Comparison of ENCODE assay signal across 17 cellular contexts in the genomic region with DNA sequence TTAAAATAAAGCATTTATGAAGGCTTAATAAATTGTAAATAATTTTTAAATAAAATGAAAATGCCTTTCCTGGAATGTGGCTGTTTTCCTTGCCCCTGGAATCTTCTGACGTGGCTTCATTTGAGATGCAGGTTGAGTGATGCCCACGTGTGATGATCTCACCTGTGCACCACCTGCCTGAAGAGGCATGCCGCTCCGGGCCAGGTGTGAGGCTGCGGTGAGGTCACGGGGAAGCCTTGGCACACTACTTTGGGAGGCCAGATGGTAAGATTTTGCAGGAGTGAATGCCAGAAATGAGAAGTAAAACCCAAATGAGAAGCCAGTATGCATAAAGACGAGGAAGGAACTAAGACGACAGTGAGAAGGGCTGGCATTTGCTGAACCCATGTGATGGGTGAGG. TPM values are rescaled to one million over a fixed set of nuclear protein-coding genes. Genes with fewer than 3 reads are reported as not detected.
A peak's percentile ranks its signal among the peaks of the same experiment; 100 is the strongest.
DNase-seq lines count a peak whose midpoint lies in the region; ATAC-seq and TF ChIP-seq lines count a peak whose summit lies in the region.
"Had no signal": no experiment of that assay in that cellular context is flagged by ENCODE, and none has a peak within 500 bp of the region (broad histone marks: within the 10 kb centered on the region; RNA-seq: fewer than 3 reads in every experiment).

No MANE protein-coding gene starts in this region.

- no peaks in the 10 kb centered on the region for H3K9me3 Mint-ChIP-seq in central memory CD8-positive, alpha-beta T cell
- H3K9me3 Mint-ChIP-seq: activated naive CD8-positive, alpha-beta T cell treated with anti-CD3 and anti-CD28 coated beads, Interleukin-2, amount 50 U/mL, for 24 hours; T-helper 2 cell treated with Interferon-gamma antibody and Interleukin-4, amounts not matched to agents 5 μg/mL and 100 μg/mL, for 36 hours had no signal

- peaks cover 5 to 24% of the 10 kb centered on the region in 2 donors for H3K36me3 ChIP-seq in psoas muscle (ENCODE audit: insufficient read depth in 1 of 2, low read depth in 1 of 2)

- no peak for ATAC-seq in central memory CD8-positive, alpha-beta T cell (replicated peaks; ENCODE audit: extremely low read depth, poor library complexity, severe bottlenecking)
- ATAC-seq in psoas muscle: no peak
- no peak for ATAC-seq in stimulated activated naive CD8-positive, alpha-beta T cell treated with anti-CD3 and anti-CD28 coated beads, Interleukin-15, Interleukin-2, amounts not matched to agents 100 U/mL and 50 U/mL, for 24 hours
- ATAC-seq: activated naive CD8-positive, alpha-beta T cell treated with anti-CD3 and anti-CD28 coated beads, Interleukin-2, amount 50 U/mL, for 24 hours had no signal

- no peaks in the 10 kb centered on the region for H3K9me3 ChIP-seq in psoas muscle
- H3K9me3 ChIP-seq: BLaER1 treated with 17β-estradiol and CSF1 and Interleukin-3, amounts not matched to agents 10 nM and 100 nM; heart right ventricle; testis had no signal

- no peak overlapping the region for H3K4me3 Mint-ChIP-seq in central memory CD8-positive, alpha-beta T cell
- H3K4me3 Mint-ChIP-seq: activated naive CD8-positive, alpha-beta T cell treated with anti-CD3 and anti-CD28 coated beads, Interleukin-2, amount 50 U/mL, for 24 hours; T-helper 2 cell treated with Interferon-gamma antibody and Interleukin-4, amounts not matched to agents 5 μg/mL and 100 μg/mL, for 36 hours had no signal

- H3K4me3 ChIP-seq in psoas muscle: no peak overlapping the region
- H3K4me3 ChIP-seq: BLaER1 treated with 17β-estradiol and CSF1 and Interleukin-3, amounts not matched to agents 10 nM and 100 nM; heart right ventricle; testis had no signal

- H3K36me3 Mint-ChIP-seq in central memory CD8-positive, alpha-beta T cell (ENCODE audit: insufficient read depth): peaks cover 10% of the 10 kb centered on the region

- intact Hi-C loops in psoas muscle (cut with DNase I): loop anchor here (5.0 to 10.0 kb wide), 3 partner anchors 38 to 218 kb away; a partner anchor contains a TSS

- H3K27ac Mint-ChIP-seq in central memory CD8-positive, alpha-beta T cell (ENCODE audit: low read depth): peak overlapping the region; percentile 54
- H3K27ac Mint-ChIP-seq: activated naive CD8-positive, alpha-beta T cell treated with anti-CD3 and anti-CD28 coated beads, Interleukin-2, amount 50 U/mL, for 24 hours; T-helper 2 cell treated with Interferon-gamma antibody and Interleukin-4, amounts not matched to agents 5 μg/mL and 100 μg/mL, for 36 hours had no signal

- 57 to 74% (median 60%) methylated on average over 8 of the region's 8 CpGs for WGBS in psoas muscle, 3 donors

- H3K27me3 ChIP-seq in psoas muscle (ENCODE audit: insufficient read depth in 3 of 3, low read length in 2 of 3): no peaks in the 10 kb centered on the region
- H3K27me3 ChIP-seq: BLaER1 treated with 17β-estradiol and CSF1 and Interleukin-3, amounts not matched to agents 10 nM and 100 nM; heart right ventricle; testis had no signal

- H3K27me3 Mint-ChIP-seq in central memory CD8-positive, alpha-beta T cell: no peaks in the 10 kb centered on the region

- H3K4me1 ChIP-seq in psoas muscle: peaks cover 15% of the 10 kb centered on the region

- DNase-seq in HPDE6-E6E7 (ENCODE audit: extremely low spot score) (peak; percentile 62), NCI-H2196 (lab: John Stamatoyannopoulos, UW; ENCODE audit: unreplicated experiment) (peak; percentile 62), psoas muscle (no peak), putamen (ENCODE audit: low spot score) (no peak), HuH-7.5 (ENCODE audit: low spot score) (no peak)
- no peak for DNase-seq in central memory CD8-positive, alpha-beta T cell (ENCODE audit: low spot score in 2 of 2)
- DNase-seq in stimulated activated naive CD8-positive, alpha-beta T cell treated with anti-CD3 and anti-CD28 coated beads, Interleukin-15, Interleukin-2, amounts not matched to agents 100 U/mL and 50 U/mL, for 24 hours: no peak
- DNase-seq: activated CD4-positive, alpha-beta T cell treated with anti-CD3 and anti-CD28 coated beads for 48 hours; activated naive CD8-positive, alpha-beta T cell treated with anti-CD3 and anti-CD28 coated beads, Interleukin-2, amount 50 U/mL, for 24 hours; activated T-cell treated with anti-CD3 and anti-CD28 coated beads, Interleukin-2, amount 50 U/mL, for 1 hour; heart right ventricle; NCI-H526 treated with DMSO at 0.1 percent for 48 hours; posterior cingulate gyrus; SHP77; testis had no signal

- TF ChIP-seq CTCF in psoas muscle (IDR thresholded peaks at IDR 0.05): no peak

- peaks cover 12% of the 10 kb centered on the region for H3K4me1 Mint-ChIP-seq in central memory CD8-positive, alpha-beta T cell

- peak overlapping the region; percentile 84 for H3K27ac ChIP-seq in psoas muscle
- H3K27ac ChIP-seq: BLaER1 treated with 17β-estradiol and CSF1 and Interleukin-3, amounts not matched to agents 10 nM and 100 nM; testis had no signal

RNA-seq across cellular contexts. Expression of a gene that starts 36.2 kb away (rescaled TPM):
- total RNA-seq in psoas muscle: 100 to 1,000 TPM in 3 of 4 donors, 10 to 100 TPM in 1; 98.9 to 381 (median 223) TPM
- 100 to 1,000 TPM in 2 of 3 donors, 10 to 100 TPM in 1; 87.7 to 299 (median 208) TPM for polyA plus RNA-seq in psoas muscle

Comparison
In these comparisons a context has a peak if more than half of its experiments do, and no peak if none do; other contexts are left out.
1. DNase-seq: peak in HPDE6-E6E7 (single experiment) and NCI-H2196 (single experiment); none in central memory CD8-positive, alpha-beta T cell (0 of 2), psoas muscle (0 of 2), putamen (single experiment), stimulated activated naive CD8-positive, alpha-beta T cell treated with anti-CD3 and anti-CD28 coated beads, Interleukin-15, Interleukin-2, amounts not matched to agents 100 U/mL and 50 U/mL, for 24 hours (single experiment) and HuH-7.5 (single experiment).